In the genomic region with DNA sequence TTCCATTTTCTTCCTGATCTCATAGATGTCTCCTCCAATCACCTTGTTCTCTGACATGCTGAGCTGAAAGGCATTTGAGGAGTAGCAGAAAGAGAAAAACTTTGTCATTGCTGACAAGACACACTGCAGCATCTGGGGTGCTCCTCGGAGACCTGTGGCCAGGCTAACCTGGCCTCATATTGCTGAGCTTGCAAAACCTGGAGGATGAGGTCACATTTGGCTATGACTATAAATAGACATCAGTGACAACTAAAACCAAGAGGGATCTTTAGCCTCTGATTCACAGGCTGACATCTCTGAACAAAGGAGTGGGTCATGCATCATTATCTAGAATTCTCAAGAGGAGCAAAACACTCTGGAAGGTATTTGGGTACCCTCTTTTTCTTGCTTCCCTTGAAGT, we compare ENCODE assay signal across 26 cellular contexts.
"Had no signal": no experiment of that assay in that cellular context is flagged by ENCODE, and none has a peak within 500 bp of the region (broad histone marks: within the 10 kb centered on the region; RNA-seq: fewer than 3 reads in every experiment).

No MANE protein-coding gene starts in this region.

- ATAC-seq: activated CD8-positive, alpha-beta memory T cell treated with anti-CD3 and anti-CD28 coated beads, Interleukin-2, amount 10 ng/mL, durations not matched to agents 7 days and 5 days; PC-3; T-helper 17 cell; WTC11 had no signal

- H3K4me1 Mint-ChIP-seq: activated CD4-positive, alpha-beta T cell treated with anti-CD3 and anti-CD28 coated beads, Interleukin-2, amount 10 ng/mL, durations not matched to agents 24 days and 14 days; activated CD8-positive, alpha-beta memory T cell treated with anti-CD3 and anti-CD28 coated beads, Interleukin-2, amount 10 ng/mL, durations not matched to agents 7 days and 5 days; activated naive CD4-positive, alpha-beta T cell treated with anti-CD3 and anti-CD28 coated beads, Interleukin-2, amount 50 U/mL, for 24 hours; T-helper 17 cell had no signal

- H3K27me3 Mint-ChIP-seq: activated CD4-positive, alpha-beta T cell treated with anti-CD3 and anti-CD28 coated beads, Interleukin-2, amount 10 ng/mL, durations not matched to agents 24 days and 14 days; activated CD8-positive, alpha-beta memory T cell treated with anti-CD3 and anti-CD28 coated beads, Interleukin-2, amount 10 ng/mL, durations not matched to agents 7 days and 5 days had no signal

- H3K4me2 ChIP-seq: KMS-11 had no signal

- H3K27ac ChIP-seq: breast epithelium, KMS-11 had no signal

- DNase-seq: activated CD4-positive, alpha-beta T cell treated with anti-CD3 and anti-CD28 coated beads, Interleukin-2, amount 10 ng/mL, durations not matched to agents 24 days and 14 days; activated CD4-positive, alpha-beta T cell treated with anti-CD3 and anti-CD28 coated beads, Interleukin-2, amount 50 U/mL, for 48 hours; activated CD4-positive, CD25-positive, alpha-beta regulatory T cell treated with anti-CD3 and anti-CD28 coated beads, Interleukin-2, amount 50 U/mL, for 72 hours; activated CD8-positive, alpha-beta memory T cell treated with anti-CD3 and anti-CD28 coated beads, Interleukin-2, amount 10 ng/mL, durations not matched to agents 7 days and 5 days; activated effector memory CD4-positive, alpha-beta T cell treated with Interleukin-2 at 50 U/mL for 16 hours; activated naive CD4-positive, alpha-beta T cell; activated T-cell treated with anti-CD3 and anti-CD28 coated beads, Interleukin-2, amount 50 U/mL, for 24 hours; aorta; MV-4-11; NCI-H1092 treated with DMSO at 0.1 percent for 48 hours; NCI-H1436; NCI-H187 treated with DMSO at 0.1 percent for 48 hours; NCI-H2081 treated with DMSO at 0.1 percent for 48 hours; NCI-H345; NCI-H510A; NCI-H526 treated with DMSO at 0.1 percent for 48 hours; NCI-H82; PC-3; SIG-M5; T-helper 17 cell; T-helper 9 cell had no signal

- H3K4me3 ChIP-seq: breast epithelium had no signal

- H3K9ac ChIP-seq: KMS-11 had no signal

- H3K9me3 Mint-ChIP-seq: activated CD4-positive, alpha-beta T cell treated with anti-CD3 and anti-CD28 coated beads, Interleukin-2, amount 10 ng/mL, durations not matched to agents 24 days and 14 days; activated naive CD4-positive, alpha-beta T cell treated with anti-CD3 and anti-CD28 coated beads, Interleukin-2, amount 50 U/mL, for 24 hours; activated T-cell treated with anti-CD3 and anti-CD28 coated beads, Interleukin-2, amount 50 U/mL, for 24 hours; activated T-helper 1 cell treated with anti-CD3 and anti-CD28 coated beads, Interleukin-12 subunit alpha, Interleukin-12 subunit beta, Interleukin-2, Interleukin-4 antibody, amounts not matched to agents 30 ng/mL and 10 ng/mL and 1 ng/mL, durations not matched to agents 14 hours and 24 hours and 36 hours; WTC11 had no signal

- H3K27ac Mint-ChIP-seq: activated CD4-positive, alpha-beta T cell treated with anti-CD3 and anti-CD28 coated beads, Interleukin-2, amount 10 ng/mL, durations not matched to agents 24 days and 14 days; activated CD8-positive, alpha-beta memory T cell treated with anti-CD3 and anti-CD28 coated beads, Interleukin-2, amount 10 ng/mL, durations not matched to agents 7 days and 5 days; activated naive CD4-positive, alpha-beta T cell treated with anti-CD3 and anti-CD28 coated beads, Interleukin-2, amount 50 U/mL, for 24 hours; activated T-cell treated with anti-CD3 and anti-CD28 coated beads, Interleukin-2, amount 50 U/mL, for 24 hours; activated T-helper 1 cell treated with anti-CD3 and anti-CD28 coated beads, Interleukin-12 subunit alpha, Interleukin-12 subunit beta, Interleukin-2, Interleukin-4 antibody, amounts not matched to agents 30 ng/mL and 10 ng/mL and 1 ng/mL, durations not matched to agents 14 hours and 24 hours and 36 hours; T-helper 17 cell; WTC11 had no signal

- H3K4me1 ChIP-seq: breast epithelium had no signal

- H3K9me3 ChIP-seq: breast epithelium had no signal

- H3K36me3 ChIP-seq: breast epithelium had no signal

- H3K4me3 Mint-ChIP-seq: activated CD4-positive, alpha-beta T cell treated with anti-CD3 and anti-CD28 coated beads, Interleukin-2, amount 10 ng/mL, durations not matched to agents 24 days and 14 days; activated CD8-positive, alpha-beta memory T cell treated with anti-CD3 and anti-CD28 coated beads, Interleukin-2, amount 10 ng/mL, durations not matched to agents 7 days and 5 days; activated naive CD4-positive, alpha-beta T cell treated with anti-CD3 and anti-CD28 coated beads, Interleukin-2, amount 50 U/mL, for 24 hours; activated T-cell treated with anti-CD3 and anti-CD28 coated beads, Interleukin-2, amount 50 U/mL, for 24 hours; activated T-helper 1 cell treated with anti-CD3 and anti-CD28 coated beads, Interleukin-12 subunit alpha, Interleukin-12 subunit beta, Interleukin-2, Interleukin-4 antibody, amounts not matched to agents 30 ng/mL and 10 ng/mL and 1 ng/mL, durations not matched to agents 14 hours and 24 hours and 36 hours; T-helper 17 cell; WTC11 had no signal

- H3K36me3 Mint-ChIP-seq: activated CD8-positive, alpha-beta memory T cell treated with anti-CD3 and anti-CD28 coated beads, Interleukin-2, amount 10 ng/mL, durations not matched to agents 7 days and 5 days; activated naive CD4-positive, alpha-beta T cell treated with anti-CD3 and anti-CD28 coated beads, Interleukin-2, amount 50 U/mL, for 24 hours; WTC11 had no signal
